Comparison of ENCODE assay signal across 21 cellular contexts in the genomic region with DNA sequence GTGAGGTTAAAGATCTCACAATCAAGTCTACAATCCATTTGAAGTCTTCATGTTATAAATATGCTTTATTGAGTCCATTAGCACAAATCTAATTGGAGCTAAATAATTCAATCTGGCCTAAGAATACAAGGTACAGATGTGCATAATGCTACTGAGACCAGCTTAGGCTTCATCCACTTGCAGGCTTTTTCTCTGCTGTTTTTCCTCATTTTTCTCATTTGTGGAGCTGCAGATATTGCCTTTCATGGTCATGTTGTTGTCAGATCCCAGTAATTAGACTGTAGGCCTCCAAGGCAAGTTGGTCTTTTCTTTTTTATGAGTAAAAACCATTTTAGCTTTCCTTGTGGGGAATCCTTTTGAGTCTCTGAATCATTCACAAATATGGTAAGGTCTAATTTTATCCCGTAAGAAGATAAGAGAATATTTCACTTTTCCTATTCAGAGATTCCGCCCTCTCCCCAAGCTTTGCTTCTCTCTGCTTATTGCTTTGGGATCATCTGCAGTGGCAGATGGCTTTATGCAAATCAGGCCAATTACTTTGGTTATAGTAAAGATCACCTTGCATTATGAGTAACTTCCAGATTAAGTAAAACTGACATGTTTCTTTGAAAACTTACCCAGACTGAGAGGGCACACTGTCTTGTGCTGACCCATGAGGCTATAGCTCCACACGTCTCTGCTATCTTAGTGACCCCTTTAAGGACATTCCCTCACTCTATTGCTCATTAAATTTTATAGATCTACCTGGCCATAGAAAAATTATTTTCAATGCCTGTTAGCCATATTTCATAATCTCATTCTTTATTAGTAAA.
A peak's percentile ranks its signal among the peaks of the same experiment; 100 is the strongest.
DNase-seq lines count a peak whose midpoint lies in the region; ATAC-seq and TF ChIP-seq lines count a peak whose summit lies in the region.
"Had no signal": no experiment of that assay in that cellular context is flagged by ENCODE, and none has a peak within 500 bp of the region (broad histone marks: within the 10 kb centered on the region; RNA-seq: fewer than 3 reads in every experiment).

No MANE protein-coding gene starts in this region.

- no peak for TF ChIP-seq EP300 in ovary (IDR thresholded peaks at IDR 0.05)

- peaks cover 58% of the 10 kb centered on the region for H3K36me3 Mint-ChIP-seq in activated B cell treated with CpG ODN at 0.5 μM for 24 hours (ENCODE audit: low read depth)

- H3K36me3 ChIP-seq in cardiac muscle cell = peaks cover 3% of the 10 kb centered on the region
- peaks cover 0 to 16% (median 4%) of the 10 kb centered on the region in 9 donors for H3K36me3 ChIP-seq in heart left ventricle
- no peaks in the 10 kb centered on the region for H3K36me3 ChIP-seq in ovary
- no peaks in the 10 kb centered on the region for H3K36me3 ChIP-seq in thyroid gland

- no peak for TF ChIP-seq POLR2A in heart left ventricle (IDR thresholded peaks at IDR 0.05)
- no peak for TF ChIP-seq POLR2A in ovary (IDR thresholded peaks at IDR 0.05)
- TF ChIP-seq POLR2A in thyroid gland (IDR thresholded peaks at IDR 0.05) = no peak

- peak overlapping the region; percentile 3 for H3K27ac ChIP-seq in cardiac muscle cell
- peak overlapping the region in 1 of 12 donors; percentile 18 for H3K27ac ChIP-seq in heart left ventricle
- no peak overlapping the region for H3K27ac ChIP-seq in ovary
- no peak overlapping the region for H3K27ac ChIP-seq in thyroid gland
- H3K27ac ChIP-seq: 22Rv1, HL-60, PC-9, SK-N-MC had no signal

- no peaks in the 10 kb centered on the region for H3K9me3 Mint-ChIP-seq in activated B cell treated with CpG ODN at 0.5 μM for 24 hours

- ATAC-seq in heart left ventricle (no peak), activated B cell treated with CpG ODN at 0.5 μM for 24 hours (ENCODE audit: low read depth) (no peak)
- ATAC-seq in stimulated activated naive CD8-positive, alpha-beta T cell treated with anti-CD3 and anti-CD28 coated beads, Interleukin-15, Interleukin-2, amounts not matched to agents 100 U/mL and 50 U/mL, for 24 hours = no peak

- POLR2A ChIA-PET in activated B cell treated with CpG ODN at 0.5 μM for 24 hours (lab: Charles Lee) = interaction anchor here (0.9 to 1.1 kb wide), 3 partner anchors 11 to 45 kb away, joined by 3 to 9 read pairs (median 5); no protein-coding TSS in a partner anchor

- H3K9me3 ChIP-seq in cardiac muscle cell (ENCODE audit: low read depth) (no peaks in the 10 kb centered on the region), heart left ventricle (no peaks in the 10 kb centered on the region), ovary (no peaks in the 10 kb centered on the region), thyroid gland (no peaks in the 10 kb centered on the region)

- DNase-seq in cardiac muscle cell (ENCODE audit: low read depth in 1 of 2, low spot score in 1 of 2) (no peak), heart left ventricle (no peak), NCI-H82 (lab: John Stamatoyannopoulos, UW) (peak; percentile 69), activated B cell treated with CpG ODN at 0.5 μM for 24 hours (no peak), ovary (no peak), thyroid gland (no peak)
- DNase-seq in stimulated activated naive CD8-positive, alpha-beta T cell treated with anti-CD3 and anti-CD28 coated beads, Interleukin-15, Interleukin-2, amounts not matched to agents 100 U/mL and 50 U/mL, for 24 hours = no peak
- DNase-seq in stimulated activated CD8-positive, alpha-beta memory T cell treated with anti-CD3 and anti-CD28 coated beads, Interleukin-4, amount 100 ng/mL, for 48 hours = no peak
- DNase-seq: Calu3; CD4-positive, alpha-beta memory T cell; DND-41; GDM1; HFFc6; NCI-H1105; NCI-H1694; NCI-H226; PC-9; T-helper 1 cell had no signal

- TF ChIP-seq CTCF in cardiac muscle cell (IDR thresholded peaks at IDR 0.05; ENCODE audit: low read depth, low read length) (no peak), heart left ventricle (IDR thresholded peaks at IDR 0.05) (no peak), activated B cell treated with CpG ODN at 0.5 μM for 24 hours (IDR thresholded peaks at IDR 0.05) (no peak), ovary (IDR thresholded peaks at IDR 0.05) (no peak), thyroid gland (IDR thresholded peaks at IDR 0.05) (no peak)

- peak overlapping the region; percentile 65 for H3K27ac Mint-ChIP-seq in activated B cell treated with CpG ODN at 0.5 μM for 24 hours
- H3K27ac Mint-ChIP-seq: HFFc6 had no signal

- H3K4me3 ChIP-seq in cardiac muscle cell (no peak overlapping the region), heart left ventricle (no peak overlapping the region), ovary (no peak overlapping the region), thyroid gland (replicated peaks in 1 of 3) (no peak overlapping the region)
- H3K4me3 ChIP-seq: PC-9, SK-N-MC had no signal

- intact Hi-C loops in heart left ventricle (cut with DNase I) = no loop called here
- intact Hi-C loops in activated B cell treated with CpG ODN at 0.5 μM for 24 hours (cut with micrococcal nuclease) = loop anchor here (5.0 kb wide), 3 partner anchors 32 to 217 kb away; no protein-coding TSS in a partner anchor
- intact Hi-C loops in ovary (cut with DNase I) = no loop called here
- intact Hi-C loops in thyroid gland (cut with DNase I) = no loop called here

- H3K27me3 ChIP-seq in cardiac muscle cell (no peaks in the 10 kb centered on the region), heart left ventricle (no peaks in the 10 kb centered on the region), ovary (no peaks in the 10 kb centered on the region), thyroid gland (no peaks in the 10 kb centered on the region)

- H3K4me1 ChIP-seq in cardiac muscle cell (ENCODE audit: low read depth) (peaks cover 14% of the 10 kb centered on the region), heart left ventricle (peaks cover 0 to 55% (median 14%) of the 10 kb centered on the region in 12 donors), ovary (ENCODE audit: insufficient read depth) (no peaks in the 10 kb centered on the region), thyroid gland (peaks cover 0 to 3% of the 10 kb centered on the region in 2 donors)

- WGBS in heart left ventricle, 4 donors = 46 to 49% (median 46%) methylated on average over 3 of the region's 3 CpGs
- WGBS in ovary, 3 donors = 44 to 55% (median 46%) methylated on average over 3 of the region's 3 CpGs
- 62% methylated on average over 3 of the region's 3 CpGs for WGBS in thyroid gland, 2 donors

- H3K27me3 Mint-ChIP-seq in activated B cell treated with CpG ODN at 0.5 μM for 24 hours = no peaks in the 10 kb centered on the region
- H3K27me3 Mint-ChIP-seq: CD4-positive, alpha-beta memory T cell had no signal

- peaks cover 52% of the 10 kb centered on the region for H3K4me1 Mint-ChIP-seq in activated B cell treated with CpG ODN at 0.5 μM for 24 hours

- CTCF ChIA-PET in activated B cell treated with CpG ODN at 0.5 μM for 24 hours (lab: Charles Lee) = interaction anchor here (0.9 to 1.0 kb wide), 2 partner anchors 16 to 216 kb away, joined by 3 read pairs; no protein-coding TSS in a partner anchor

- H3K4me3 Mint-ChIP-seq in activated B cell treated with CpG ODN at 0.5 μM for 24 hours = no peak overlapping the region
- H3K4me3 Mint-ChIP-seq: CD4-positive, alpha-beta memory T cell; HFFc6 had no signal
